In genomic region chrX:120358687-120359086, GRCh38 we compare ENCODE assay signal across 10 cellular contexts. TPM values are rescaled to one million over a fixed set of nuclear protein-coding genes. Genes with fewer than 3 reads are reported as not detected.
DNase-seq lines count a peak whose midpoint lies in the region.
"Had no signal": no experiment of that assay in that cellular context is flagged by ENCODE, and none has a peak within 500 bp of the region (broad histone marks: within the 10 kb centered on the region; RNA-seq: fewer than 3 reads in every experiment).

No MANE protein-coding gene starts in this region.

- no peak overlapping the region for H3K27ac ChIP-seq in GM23248

- in situ Hi-C loops in ACHN (cut with HindIII; ENCODE audit: low pct_ligation_motif_present, low pct_unique_long_range_greater_than_20kb, low sequenced_read_pairs) (no loop called here), GM23248 (cut with MboI) (no loop called here)

- no peak overlapping the region for H3K4me3 ChIP-seq in GM23248
- H3K4me3 ChIP-seq: lung had no signal

- H4K20me1 ChIP-seq in GM23248 (ENCODE audit: insufficient read depth): no peaks in the 10 kb centered on the region

- H3K36me3 ChIP-seq in GM23248 (ENCODE audit: low read depth): no peaks in the 10 kb centered on the region

- peak; percentile 0 for DNase-seq in ACHN
- DNase-seq in GM23248: peak; percentile 88
- DNase-seq in activated CD8-positive, alpha-beta memory T cell treated with anti-CD3 and anti-CD28 coated beads, Interleukin-2, amount 50 U/mL, for 48 hours: peak; percentile 50
- DNase-seq in left kidney (ENCODE audit: low read depth, low spot score): peak; percentile 78
- DNase-seq in germinal center (ENCODE audit: low spot score): no peak
- no peak for DNase-seq in NCI-H510A treated with DMSO at 0.1 percent for 48 hours (lab: John Stamatoyannopoulos, UW)
- no peak for DNase-seq in NCI-H2196 treated with DMSO at 0.1 percent for 48 hours (lab: John Stamatoyannopoulos, UW; ENCODE audit: unreplicated experiment)
- no peak for DNase-seq in NCI-H526 treated with DMSO at 0.1 percent for 48 hours (lab: John Stamatoyannopoulos, UW)

- H3K79me2 ChIP-seq in GM23248 (ENCODE audit: insufficient read depth): no peaks in the 10 kb centered on the region

- no peaks in the 10 kb centered on the region for H3K9me3 ChIP-seq in GM23248 (ENCODE audit: low read depth)

- H3K9ac ChIP-seq in GM23248: no peak overlapping the region

- H3K4me1 ChIP-seq in GM23248 (ENCODE audit: insufficient read depth): no peaks in the 10 kb centered on the region

- H2AFZ ChIP-seq in GM23248: no peak overlapping the region

- no peaks in the 10 kb centered on the region for H3K9me2 ChIP-seq in GM23248 (ENCODE audit: insufficient read depth)

- no peak overlapping the region for H3K4me2 ChIP-seq in GM23248 (ENCODE audit: unreplicated experiment)

- no peaks in the 10 kb centered on the region for H3F3A ChIP-seq in GM23248 (ENCODE audit: insufficient read depth)

- H3K27me3 ChIP-seq in GM23248 (replicated peaks; ENCODE audit: insufficient read depth): peaks cover 22% of the 10 kb centered on the region

- 0 to 5% methylated on average over 5 of the region's 5 CpGs for WGBS in GM23248 (ENCODE audit: low coverage in 1 of 2, low lambda C conversion rate in 2 of 2, missing lambda C conversion rate in 2 of 2), 2 experiments

RNA-seq across cellular contexts. Expression of gene ATP1B4, which starts 3.2 kb away (rescaled TPM):
- not detected in 2 replicates for total RNA-seq in GM23248 (2014; rRNA removed; shearing (Covaris generic))
- polyA plus RNA-seq in GM23248 (2016; fragmentation: Nextera tagmentation; extraction: Ambion mirVana): not detected in 2 replicates
- total RNA-seq: activated CD8-positive, alpha-beta memory T cell treated with anti-CD3 and anti-CD28 coated beads for 36 hours; lung had no signal
- polyA plus RNA-seq: lung had no signal

RNA-seq across cellular contexts. Expression of gene TMEM255A, which starts 47.4 kb away (rescaled TPM):
- total RNA-seq in GM23248 (2014; rRNA removed; shearing (Covaris generic)): not detected in 2 replicates
- not detected in 2 replicates for polyA plus RNA-seq in GM23248 (2016; fragmentation: Nextera tagmentation; extraction: Ambion mirVana)
- total RNA-seq: activated CD8-positive, alpha-beta memory T cell treated with anti-CD3 and anti-CD28 coated beads for 36 hours had no signal

Comparison
In these comparisons a context has a peak if more than half of its experiments do, and no peak if none do; other contexts are left out.
1. DNase-seq: peak in ACHN (single experiment), GM23248 (single experiment), activated CD8-positive, alpha-beta memory T cell treated with anti-CD3 and anti-CD28 coated beads, Interleukin-2, amount 50 U/mL, for 48 hours (single experiment) and left kidney (single experiment); none in germinal center (single experiment), NCI-H510A treated with DMSO at 0.1 percent for 48 hours (single experiment), NCI-H2196 treated with DMSO at 0.1 percent for 48 hours (single experiment) and NCI-H526 treated with DMSO at 0.1 percent for 48 hours (single experiment).